In genomic region chr14:39376671-39377403, GRCh38 we compare ENCODE assay signal across 12 cellular contexts. TPM values are rescaled to one million over a fixed set of nuclear protein-coding genes. Genes with fewer than 3 reads are reported as not detected.
DNase-seq lines count a peak whose midpoint lies in the region; ATAC-seq and TF ChIP-seq lines count a peak whose summit lies in the region.
"Had no signal": no experiment of that assay in that cellular context is flagged by ENCODE, and none has a peak within 500 bp of the region (broad histone marks: within the 10 kb centered on the region; RNA-seq: fewer than 3 reads in every experiment).

No MANE protein-coding gene starts in this region.

- H3K4me1 Mint-ChIP-seq in activated T-helper 2 cell treated with anti-CD3 and anti-CD28 coated beads, Interferon-gamma antibody, Interleukin-2, Interleukin-4, amounts not matched to agents 10 μg/mL and 5 μg/mL and 100 μg/mL, durations not matched to agents 14 hours and 24 hours and 36 hours (ENCODE audit: low read depth) = peaks cover 12% of the 10 kb centered on the region
- H3K4me1 Mint-ChIP-seq: CD14-positive monocyte had no signal

- intact Hi-C loops in activated T-helper 2 cell treated with anti-CD3 and anti-CD28 coated beads, Interferon-gamma antibody, Interleukin-2, Interleukin-4, amounts not matched to agents 10 μg/mL and 5 μg/mL and 100 μg/mL, durations not matched to agents 14 hours and 24 hours and 36 hours (cut with micrococcal nuclease) = no loop called here

- DNase-seq in AG10803 (ENCODE audit: low read depth) (peak; percentile 25), NCI-H460 (ENCODE audit: extremely low read depth, low read depth) (peak; percentile 40), fibroblast of gingiva (ENCODE audit: low read depth) (peak; percentile 19), non-pigmented ciliary epithelial cell (ENCODE audit: low read depth) (peak; percentile 6), NCI-H1092 (lab: John Stamatoyannopoulos, UW) (no peak), UCSD-AML1 (lab: John Stamatoyannopoulos, UW; ENCODE audit: unreplicated experiment) (no peak)
- no peak for DNase-seq in activated T-helper 2 cell treated with anti-CD3 and anti-CD28 coated beads, Interferon-gamma antibody, Interleukin-2, Interleukin-4, amounts not matched to agents 10 μg/mL and 5 μg/mL and 100 μg/mL, durations not matched to agents 14 hours and 24 hours and 36 hours (ENCODE audit: low spot score)
- DNase-seq: foreskin keratinocyte, NCI-H187, T-helper 1 cell had no signal

- H3K4me3 Mint-ChIP-seq in activated T-helper 2 cell treated with anti-CD3 and anti-CD28 coated beads, Interferon-gamma antibody, Interleukin-2, Interleukin-4, amounts not matched to agents 10 μg/mL and 5 μg/mL and 100 μg/mL, durations not matched to agents 14 hours and 24 hours and 36 hours (ENCODE audit: low read depth) = no peak overlapping the region
- H3K4me3 Mint-ChIP-seq: CD14-positive monocyte had no signal

- H3K9me3 Mint-ChIP-seq in activated T-helper 2 cell treated with anti-CD3 and anti-CD28 coated beads, Interferon-gamma antibody, Interleukin-2, Interleukin-4, amounts not matched to agents 10 μg/mL and 5 μg/mL and 100 μg/mL, durations not matched to agents 14 hours and 24 hours and 36 hours = no peaks in the 10 kb centered on the region
- H3K9me3 Mint-ChIP-seq: CD14-positive monocyte had no signal

- ATAC-seq in GM21619 (IDR thresholded peaks at IDR 0.05; ENCODE audit: unreplicated experiment) = no peak
- ATAC-seq: foreskin keratinocyte had no signal

- TF ChIP-seq CTCF in AG10803 (conservative IDR thresholded peaks at IDR 0.05; ENCODE audit: low read length) = no peak

- peaks cover 3% of the 10 kb centered on the region for H3K36me3 Mint-ChIP-seq in activated T-helper 2 cell treated with anti-CD3 and anti-CD28 coated beads, Interferon-gamma antibody, Interleukin-2, Interleukin-4, amounts not matched to agents 10 μg/mL and 5 μg/mL and 100 μg/mL, durations not matched to agents 14 hours and 24 hours and 36 hours (ENCODE audit: low read depth)

- H3K4me3 ChIP-seq in AG10803 (ENCODE audit: low read length) = no peak overlapping the region

- H3K27me3 Mint-ChIP-seq in activated T-helper 2 cell treated with anti-CD3 and anti-CD28 coated beads, Interferon-gamma antibody, Interleukin-2, Interleukin-4, amounts not matched to agents 10 μg/mL and 5 μg/mL and 100 μg/mL, durations not matched to agents 14 hours and 24 hours and 36 hours (ENCODE audit: low read depth) = no peaks in the 10 kb centered on the region

- no peak overlapping the region for H3K27ac Mint-ChIP-seq in activated T-helper 2 cell treated with anti-CD3 and anti-CD28 coated beads, Interferon-gamma antibody, Interleukin-2, Interleukin-4, amounts not matched to agents 10 μg/mL and 5 μg/mL and 100 μg/mL, durations not matched to agents 14 hours and 24 hours and 36 hours

RNA-seq across cellular contexts. Expression of gene FBXO33, which starts 55.4 kb away (rescaled TPM):
- 12.6 and 14.0 TPM in 2 replicates for total RNA-seq in NCI-H460 (2014; rRNA removed; shearing (Covaris generic))
- 12.8 and 15.1 TPM in 2 replicates for polyA plus RNA-seq in NCI-H460 (2014; cell fraction: nucleus; rRNA removed)
- total RNA-seq in activated T-helper 2 cell treated with anti-CD3 and anti-CD28 coated beads, Interferon-gamma antibody, Interleukin-2, Interleukin-4, amounts not matched to agents 10 μg/mL and 5 μg/mL and 100 μg/mL, durations not matched to agents 14 hours and 24 hours and 36 hours = 15.7 and 16.2 TPM in 2 replicates

Comparison
In these comparisons a context has a peak if more than half of its experiments do, and no peak if none do; other contexts are left out.
1. DNase-seq: peak in AG10803 (single experiment), NCI-H460 (single experiment), fibroblast of gingiva (single experiment) and non-pigmented ciliary epithelial cell (single experiment); none in NCI-H1092 (single experiment), UCSD-AML1 (single experiment) and activated T-helper 2 cell treated with anti-CD3 and anti-CD28 coated beads, Interferon-gamma antibody, Interleukin-2, Interleukin-4, amounts not matched to agents 10 μg/mL and 5 μg/mL and 100 μg/mL, durations not matched to agents 14 hours and 24 hours and 36 hours (single experiment).